Comparison of ENCODE assay signal across 1 cellular context in the genomic region with DNA sequence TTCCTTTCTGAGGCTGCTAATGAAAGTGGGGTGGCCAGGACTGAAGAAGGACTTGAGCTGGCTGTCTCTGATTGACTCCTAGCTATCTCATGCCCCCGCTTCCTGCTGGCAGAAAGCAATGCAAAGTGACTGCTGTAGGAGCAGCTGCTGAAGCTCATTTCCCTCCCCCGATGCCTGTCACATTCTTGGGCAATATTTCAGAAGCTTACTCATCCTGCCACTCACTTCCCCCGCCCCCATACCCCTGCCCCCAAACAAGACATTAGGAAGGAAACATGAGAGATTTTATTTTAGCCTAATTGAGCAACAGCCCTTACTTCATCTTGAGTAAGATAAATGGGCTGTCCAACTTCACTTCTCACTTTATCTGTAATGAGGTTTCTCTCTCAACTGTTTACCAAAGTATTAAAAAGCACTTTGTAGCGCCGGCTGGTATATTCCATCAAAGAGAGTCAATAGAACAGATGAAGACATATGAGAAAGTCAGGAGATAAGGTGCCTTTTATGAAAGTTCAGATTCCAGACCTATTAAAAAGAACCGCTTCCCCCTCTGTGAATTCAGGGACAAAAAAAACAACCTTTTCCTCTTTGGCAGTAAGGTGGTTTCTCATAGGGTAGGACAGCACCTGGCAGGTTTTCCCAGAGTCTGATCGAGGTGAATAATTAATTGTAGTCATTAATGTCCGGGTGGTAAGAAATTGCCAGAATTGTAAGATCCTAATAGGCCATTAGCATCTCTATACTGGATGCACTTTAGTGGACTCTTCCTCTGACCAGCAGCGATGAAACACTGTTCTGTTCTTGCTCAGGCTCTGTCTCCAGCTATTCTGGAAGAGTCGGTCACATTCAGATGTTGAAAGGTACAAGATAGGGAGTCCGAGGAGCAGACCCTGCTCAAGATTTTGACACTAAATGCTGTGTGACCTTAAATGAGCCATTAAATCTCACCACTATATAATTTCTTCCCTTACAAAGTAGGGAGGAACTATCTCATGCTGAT.
TF ChIP-seq lines count a peak whose summit lies in the region.

No MANE protein-coding gene starts in this region.

TF ChIP-seq in HepG2, 621 proteins besides CTCF, POLR2A, EP300 and RAD21 (continued from another document and continues in another):
- TF ChIP-seq SP5 (CRISPR knock-in tag; IDR thresholded peaks at IDR 0.05; ENCODE audit: borderline replicate concordance, low read depth) (peak; percentile 31; the same call in 1 of the 2 replicates), ZNF572 (CRISPR knock-in tag; IDR thresholded peaks at IDR 0.05) (no peak), NFKBIZ (CRISPR knock-in tag; IDR thresholded peaks at IDR 0.05) (peak; percentile 60; the same call in 1 of the 2 replicates), SAP130 (CRISPR knock-in tag; IDR thresholded peaks at IDR 0.05; ENCODE audit: low read depth) (peak; percentile 63; the same call in 1 of the 2 replicates), ZNF510 (CRISPR knock-in tag; IDR thresholded peaks at IDR 0.05; ENCODE audit: low read depth) (no peak), SOX13 (IDR thresholded peaks at IDR 0.05) (peak; percentile 58), SOX13 (CRISPR knock-in tag; conservative IDR thresholded peaks at IDR 0.05 in 1 of 2, IDR thresholded peaks at IDR 0.05 in 1 of 2) (peak in 1 of 2 experiments; percentile 85; a peak in 2 of 4 replicates), ELF3 (CRISPR knock-in tag; IDR thresholded peaks at IDR 0.05) (peak; percentile 57), NFIB (CRISPR knock-in tag; IDR thresholded peaks at IDR 0.05; ENCODE audit: borderline replicate concordance) (no peak), ZNF260 (CRISPR knock-in tag; IDR thresholded peaks at IDR 0.05; ENCODE audit: borderline replicate concordance, low read depth) (no peak), KDM6A (CRISPR knock-in tag; IDR thresholded peaks at IDR 0.05; ENCODE audit: low read depth) (0 out of 2 replicates have a peak, but pooled peaks have one; percentile 22), GTF2F1 (IDR thresholded peaks at IDR 0.05; ENCODE audit: low read length) (no peak), ZNF30 (CRISPR knock-in tag; IDR thresholded peaks at IDR 0.05) (no peak), SNRNP70 (IDR thresholded peaks at IDR 0.05; ENCODE audit: low read depth, low read length) (no peak), SATB2 (CRISPR knock-in tag; IDR thresholded peaks at IDR 0.05) (peak; percentile 85), SMARCC2 (IDR thresholded peaks at IDR 0.05) (no peak; the same call in 1 of the 2 replicates), NKX3-1 (CRISPR knock-in tag; IDR thresholded peaks at IDR 0.05) (peak; percentile 85), CREB1 (IDR thresholded peaks at IDR 0.05) (no peak), CREB1 (CRISPR knock-in tag; IDR thresholded peaks at IDR 0.05) (peak; percentile 47; the same call in 1 of the 2 replicates), THAP11 (CRISPR knock-in tag; IDR thresholded peaks at IDR 0.05) (0 out of 2 replicates have a peak, but pooled peaks have one; percentile 28), TBX2 (CRISPR knock-in tag; IDR thresholded peaks at IDR 0.05; ENCODE audit: borderline replicate concordance) (peak; percentile 81), SOX6 (IDR thresholded peaks at IDR 0.05) (no peak), SOX6 (CRISPR knock-in tag; IDR thresholded peaks at IDR 0.05) (peak; percentile 76; the same call in 1 of the 2 replicates), ZFP36L2 (CRISPR knock-in tag; IDR thresholded peaks at IDR 0.05) (no peak), SIX1 (CRISPR knock-in tag; IDR thresholded peaks at IDR 0.05; ENCODE audit: borderline replicate concordance) (peak; percentile 90), CEBPG (CRISPR knock-in tag; IDR thresholded peaks at IDR 0.05) (peak; percentile 92), ZFP90 (CRISPR knock-in tag; IDR thresholded peaks at IDR 0.05; ENCODE audit: borderline replicate concordance) (no peak), ZNF543 (CRISPR knock-in tag; IDR thresholded peaks at IDR 0.05) (no peak), HNF4G (IDR thresholded peaks at IDR 0.05; ENCODE audit: borderline replicate concordance, low read depth, low read length) (peak; percentile 53; the same call in 1 of the 2 replicates), HNF4G (CRISPR knock-in tag; IDR thresholded peaks at IDR 0.05; ENCODE audit: borderline replicate concordance, low read depth) (no peak), REPIN1 (CRISPR knock-in tag; IDR thresholded peaks at IDR 0.05; ENCODE audit: borderline replicate concordance, low read depth) (peak; percentile 60; the same call in 1 of the 2 replicates), ZNF569 (CRISPR knock-in tag; IDR thresholded peaks at IDR 0.05; ENCODE audit: borderline replicate concordance) (no peak), EHMT2 (IDR thresholded peaks at IDR 0.05; ENCODE audit: borderline replicate concordance, low read depth, low read length) (no peak; the same call in 1 of the 2 replicates), XBP1 (CRISPR knock-in tag; IDR thresholded peaks at IDR 0.05) (no peak), ZNF570 (CRISPR knock-in tag; IDR thresholded peaks at IDR 0.05; ENCODE audit: borderline replicate concordance) (no peak), RCOR2 (CRISPR knock-in tag; IDR thresholded peaks at IDR 0.05) (peak; percentile 67; the same call in 1 of the 2 replicates), TARDBP (CRISPR knock-in tag; IDR thresholded peaks at IDR 0.05) (no peak), NFATC3 (CRISPR knock-in tag; IDR thresholded peaks at IDR 0.05) (no peak)
- TF ChIP-seq, protein P1, sequence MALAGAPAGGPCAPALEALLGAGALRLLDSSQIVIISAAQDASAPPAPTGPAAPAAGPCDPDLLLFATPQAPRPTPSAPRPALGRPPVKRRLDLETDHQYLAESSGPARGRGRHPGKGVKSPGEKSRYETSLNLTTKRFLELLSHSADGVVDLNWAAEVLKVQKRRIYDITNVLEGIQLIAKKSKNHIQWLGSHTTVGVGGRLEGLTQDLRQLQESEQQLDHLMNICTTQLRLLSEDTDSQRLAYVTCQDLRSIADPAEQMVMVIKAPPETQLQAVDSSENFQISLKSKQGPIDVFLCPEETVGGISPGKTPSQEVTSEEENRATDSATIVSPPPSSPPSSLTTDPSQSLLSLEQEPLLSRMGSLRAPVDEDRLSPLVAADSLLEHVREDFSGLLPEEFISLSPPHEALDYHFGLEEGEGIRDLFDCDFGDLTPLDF (CRISPR knock-in tag; IDR thresholded peaks at IDR 0.05): no peak
- TF ChIP-seq, protein P2, sequence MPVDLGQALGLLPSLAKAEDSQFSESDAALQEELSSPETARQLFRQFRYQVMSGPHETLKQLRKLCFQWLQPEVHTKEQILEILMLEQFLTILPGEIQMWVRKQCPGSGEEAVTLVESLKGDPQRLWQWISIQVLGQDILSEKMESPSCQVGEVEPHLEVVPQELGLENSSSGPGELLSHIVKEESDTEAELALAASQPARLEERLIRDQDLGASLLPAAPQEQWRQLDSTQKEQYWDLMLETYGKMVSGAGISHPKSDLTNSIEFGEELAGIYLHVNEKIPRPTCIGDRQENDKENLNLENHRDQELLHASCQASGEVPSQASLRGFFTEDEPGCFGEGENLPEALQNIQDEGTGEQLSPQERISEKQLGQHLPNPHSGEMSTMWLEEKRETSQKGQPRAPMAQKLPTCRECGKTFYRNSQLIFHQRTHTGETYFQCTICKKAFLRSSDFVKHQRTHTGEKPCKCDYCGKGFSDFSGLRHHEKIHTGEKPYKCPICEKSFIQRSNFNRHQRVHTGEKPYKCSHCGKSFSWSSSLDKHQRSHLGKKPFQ (CRISPR knock-in tag; IDR thresholded peaks at IDR 0.05; ENCODE audit: insufficient replicate concordance): no peak
- TF ChIP-seq, protein P3, sequence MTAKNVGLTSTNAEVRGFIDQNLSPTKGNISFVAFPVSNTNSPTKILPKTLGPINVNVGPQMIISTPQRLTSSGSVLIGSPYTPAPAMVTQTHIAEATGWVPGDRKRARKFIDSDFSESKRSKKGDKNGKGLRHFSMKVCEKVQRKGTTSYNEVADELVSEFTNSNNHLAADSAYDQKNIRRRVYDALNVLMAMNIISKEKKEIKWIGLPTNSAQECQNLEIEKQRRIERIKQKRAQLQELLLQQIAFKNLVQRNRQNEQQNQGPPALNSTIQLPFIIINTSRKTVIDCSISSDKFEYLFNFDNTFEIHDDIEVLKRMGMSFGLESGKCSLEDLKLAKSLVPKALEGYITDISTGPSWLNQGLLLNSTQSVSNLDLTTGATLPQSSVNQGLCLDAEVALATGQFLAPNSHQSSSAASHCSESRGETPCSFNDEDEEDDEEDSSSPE (CRISPR knock-in tag; IDR thresholded peaks at IDR 0.05): 0 out of 2 replicates have a peak, but pooled peaks have one; percentile 10
- TF ChIP-seq, protein P4, sequence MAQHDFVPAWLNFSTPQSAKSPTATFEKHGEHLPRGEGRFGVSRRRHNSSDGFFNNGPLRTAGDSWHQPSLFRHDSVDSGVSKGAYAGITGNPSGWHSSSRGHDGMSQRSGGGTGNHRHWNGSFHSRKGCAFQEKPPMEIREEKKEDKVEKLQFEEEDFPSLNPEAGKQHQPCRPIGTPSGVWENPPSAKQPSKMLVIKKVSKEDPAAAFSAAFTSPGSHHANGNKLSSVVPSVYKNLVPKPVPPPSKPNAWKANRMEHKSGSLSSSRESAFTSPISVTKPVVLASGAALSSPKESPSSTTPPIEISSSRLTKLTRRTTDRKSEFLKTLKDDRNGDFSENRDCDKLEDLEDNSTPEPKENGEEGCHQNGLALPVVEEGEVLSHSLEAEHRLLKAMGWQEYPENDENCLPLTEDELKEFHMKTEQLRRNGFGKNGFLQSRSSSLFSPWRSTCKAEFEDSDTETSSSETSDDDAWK (CRISPR knock-in tag; IDR thresholded peaks at IDR 0.05): no peak
- TF ChIP-seq, protein P5, sequence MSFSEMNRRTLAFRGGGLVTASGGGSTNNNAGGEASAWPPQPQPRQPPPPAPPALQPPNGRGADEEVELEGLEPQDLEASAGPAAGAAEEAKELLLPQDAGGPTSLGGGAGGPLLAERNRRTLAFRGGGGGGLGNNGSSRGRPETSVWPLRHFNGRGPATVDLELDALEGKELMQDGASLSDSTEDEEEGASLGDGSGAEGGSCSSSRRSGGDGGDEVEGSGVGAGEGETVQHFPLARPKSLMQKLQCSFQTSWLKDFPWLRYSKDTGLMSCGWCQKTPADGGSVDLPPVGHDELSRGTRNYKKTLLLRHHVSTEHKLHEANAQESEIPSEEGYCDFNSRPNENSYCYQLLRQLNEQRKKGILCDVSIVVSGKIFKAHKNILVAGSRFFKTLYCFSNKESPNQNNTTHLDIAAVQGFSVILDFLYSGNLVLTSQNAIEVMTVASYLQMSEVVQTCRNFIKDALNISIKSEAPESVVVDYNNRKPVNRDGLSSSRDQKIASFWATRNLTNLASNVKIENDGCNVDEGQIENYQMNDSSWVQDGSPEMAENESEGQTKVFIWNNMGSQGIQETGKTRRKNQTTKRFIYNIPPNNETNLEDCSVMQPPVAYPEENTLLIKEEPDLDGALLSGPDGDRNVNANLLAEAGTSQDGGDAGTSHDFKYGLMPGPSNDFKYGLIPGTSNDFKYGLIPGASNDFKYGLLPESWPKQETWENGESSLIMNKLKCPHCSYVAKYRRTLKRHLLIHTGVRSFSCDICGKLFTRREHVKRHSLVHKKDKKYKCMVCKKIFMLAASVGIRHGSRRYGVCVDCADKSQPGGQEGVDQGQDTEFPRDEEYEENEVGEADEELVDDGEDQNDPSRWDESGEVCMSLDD (CRISPR knock-in tag; IDR thresholded peaks at IDR 0.05; ENCODE audit: borderline replicate concordance): no peak; the same call in 1 of the 2 replicates
- TF ChIP-seq, protein P6, sequence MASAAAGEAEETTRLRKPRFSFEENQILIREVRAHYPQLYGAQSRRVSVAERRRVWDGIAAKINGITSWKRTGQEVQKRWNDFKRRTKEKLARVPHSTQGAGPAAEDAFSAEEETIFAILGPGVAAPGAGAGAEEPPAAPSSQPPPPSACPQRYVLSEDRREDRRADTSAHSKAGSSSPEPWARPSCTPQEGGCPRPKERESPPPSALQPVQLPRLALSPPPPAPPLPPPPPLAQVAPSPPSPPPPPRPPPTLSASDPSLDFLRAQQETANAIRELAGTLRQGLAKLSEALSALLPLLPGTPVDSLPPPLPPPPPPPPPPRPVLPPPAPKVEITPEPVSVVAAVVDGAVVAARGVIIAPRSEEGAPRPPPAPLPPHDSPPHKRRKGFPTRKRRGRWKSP (CRISPR knock-in tag; IDR thresholded peaks at IDR 0.05): no peak
- TF ChIP-seq, protein P7, sequence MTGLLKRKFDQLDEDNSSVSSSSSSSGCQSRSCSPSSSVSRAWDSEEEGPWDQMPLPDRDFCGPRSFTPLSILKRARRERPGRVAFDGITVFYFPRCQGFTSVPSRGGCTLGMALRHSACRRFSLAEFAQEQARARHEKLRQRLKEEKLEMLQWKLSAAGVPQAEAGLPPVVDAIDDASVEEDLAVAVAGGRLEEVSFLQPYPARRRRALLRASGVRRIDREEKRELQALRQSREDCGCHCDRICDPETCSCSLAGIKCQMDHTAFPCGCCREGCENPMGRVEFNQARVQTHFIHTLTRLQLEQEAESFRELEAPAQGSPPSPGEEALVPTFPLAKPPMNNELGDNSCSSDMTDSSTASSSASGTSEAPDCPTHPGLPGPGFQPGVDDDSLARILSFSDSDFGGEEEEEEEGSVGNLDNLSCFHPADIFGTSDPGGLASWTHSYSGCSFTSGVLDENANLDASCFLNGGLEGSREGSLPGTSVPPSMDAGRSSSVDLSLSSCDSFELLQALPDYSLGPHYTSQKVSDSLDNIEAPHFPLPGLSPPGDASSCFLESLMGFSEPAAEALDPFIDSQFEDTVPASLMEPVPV (CRISPR knock-in tag; IDR thresholded peaks at IDR 0.05): no peak
- TF ChIP-seq, protein P8, sequence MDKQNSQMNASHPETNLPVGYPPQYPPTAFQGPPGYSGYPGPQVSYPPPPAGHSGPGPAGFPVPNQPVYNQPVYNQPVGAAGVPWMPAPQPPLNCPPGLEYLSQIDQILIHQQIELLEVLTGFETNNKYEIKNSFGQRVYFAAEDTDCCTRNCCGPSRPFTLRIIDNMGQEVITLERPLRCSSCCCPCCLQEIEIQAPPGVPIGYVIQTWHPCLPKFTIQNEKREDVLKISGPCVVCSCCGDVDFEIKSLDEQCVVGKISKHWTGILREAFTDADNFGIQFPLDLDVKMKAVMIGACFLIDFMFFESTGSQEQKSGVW (CRISPR knock-in tag; IDR thresholded peaks at IDR 0.05; ENCODE audit: borderline replicate concordance): no peak
- TF ChIP-seq, protein P9, sequence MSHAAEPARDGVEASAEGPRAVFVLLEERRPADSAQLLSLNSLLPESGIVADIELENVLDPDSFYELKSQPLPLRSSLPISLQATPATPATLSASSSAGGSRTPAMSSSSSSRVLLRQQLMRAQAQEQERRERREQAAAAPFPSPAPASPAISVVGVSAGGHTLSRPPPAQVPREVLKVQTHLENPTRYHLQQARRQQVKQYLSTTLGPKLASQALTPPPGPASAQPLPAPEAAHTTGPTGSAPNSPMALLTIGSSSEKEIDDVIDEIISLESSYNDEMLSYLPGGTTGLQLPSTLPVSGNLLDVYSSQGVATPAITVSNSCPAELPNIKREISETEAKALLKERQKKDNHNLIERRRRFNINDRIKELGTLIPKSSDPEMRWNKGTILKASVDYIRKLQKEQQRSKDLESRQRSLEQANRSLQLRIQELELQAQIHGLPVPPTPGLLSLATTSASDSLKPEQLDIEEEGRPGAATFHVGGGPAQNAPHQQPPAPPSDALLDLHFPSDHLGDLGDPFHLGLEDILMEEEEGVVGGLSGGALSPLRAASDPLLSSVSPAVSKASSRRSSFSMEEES (CRISPR knock-in tag; IDR thresholded peaks at IDR 0.05): no peak; the same call in 1 of the 2 replicates
- TF ChIP-seq, protein P10, sequence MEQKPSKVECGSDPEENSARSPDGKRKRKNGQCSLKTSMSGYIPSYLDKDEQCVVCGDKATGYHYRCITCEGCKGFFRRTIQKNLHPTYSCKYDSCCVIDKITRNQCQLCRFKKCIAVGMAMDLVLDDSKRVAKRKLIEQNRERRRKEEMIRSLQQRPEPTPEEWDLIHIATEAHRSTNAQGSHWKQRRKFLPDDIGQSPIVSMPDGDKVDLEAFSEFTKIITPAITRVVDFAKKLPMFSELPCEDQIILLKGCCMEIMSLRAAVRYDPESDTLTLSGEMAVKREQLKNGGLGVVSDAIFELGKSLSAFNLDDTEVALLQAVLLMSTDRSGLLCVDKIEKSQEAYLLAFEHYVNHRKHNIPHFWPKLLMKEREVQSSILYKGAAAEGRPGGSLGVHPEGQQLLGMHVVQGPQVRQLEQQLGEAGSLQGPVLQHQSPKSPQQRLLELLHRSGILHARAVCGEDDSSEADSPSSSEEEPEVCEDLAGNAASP (CRISPR knock-in tag; IDR thresholded peaks at IDR 0.05; ENCODE audit: borderline replicate concordance): no peak
